Comparison of ENCODE assay signal across 15 cellular contexts in genomic region chr1:211324992-211325775, GRCh38. TPM values are rescaled to one million over a fixed set of nuclear protein-coding genes. Genes with fewer than 3 reads are reported as not detected.
DNase-seq lines count a peak whose midpoint lies in the region; ATAC-seq and TF ChIP-seq lines count a peak whose summit lies in the region.
"Had no signal": no experiment of that assay in that cellular context is flagged by ENCODE, and none has a peak within 500 bp of the region (broad histone marks: within the 10 kb centered on the region; RNA-seq: fewer than 3 reads in every experiment).

No MANE protein-coding gene starts in this region.

- H3K4me1 Mint-ChIP-seq in activated naive CD8-positive, alpha-beta T cell (ENCODE audit: low read depth) = peaks cover 76% of the 10 kb centered on the region
- H3K4me1 Mint-ChIP-seq in osteocyte (ENCODE audit: unreplicated experiment) = peaks cover 34% of the 10 kb centered on the region

- H3K4me1 ChIP-seq in Loucy (ENCODE audit: insufficient read depth, low read length, poor library complexity, severe bottlenecking) = peaks cover 50% of the 10 kb centered on the region

- H3K9ac ChIP-seq in Loucy (ENCODE audit: low read depth, low read length, poor library complexity, severe bottlenecking) = peak overlapping the region; percentile 95
- H3K9ac ChIP-seq: SK-N-SH had no signal

- no peaks in the 10 kb centered on the region for H3F3A ChIP-seq in Loucy (ENCODE audit: low read depth)

- peaks cover 46% of the 10 kb centered on the region for H3K79me2 ChIP-seq in Loucy (ENCODE audit: insufficient read depth, low read length)

- peaks cover 25% of the 10 kb centered on the region for H4K20me1 ChIP-seq in Loucy (ENCODE audit: insufficient read depth, low read length, poor library complexity, severe bottlenecking)

- H3K4me2 ChIP-seq in Loucy (ENCODE audit: low read depth, low read length, poor library complexity, severe bottlenecking) = peak overlapping the region; percentile 88

- no peak for ATAC-seq in HG03342 (IDR thresholded peaks at IDR 0.05; ENCODE audit: unreplicated experiment)
- ATAC-seq: GM12878 had no signal

- peak overlapping the region; percentile 92 for H3K4me3 Mint-ChIP-seq in activated naive CD8-positive, alpha-beta T cell
- H3K4me3 Mint-ChIP-seq in osteocyte (ENCODE audit: unreplicated experiment) = peak overlapping the region; percentile 78

- no peaks in the 10 kb centered on the region for H3K27me3 ChIP-seq in Loucy (ENCODE audit: insufficient read depth, low read length, poor library complexity, severe bottlenecking)
- H3K27me3 ChIP-seq: dorsolateral prefrontal cortex had no signal

- no peaks in the 10 kb centered on the region for H3K9me2 ChIP-seq in Loucy (replicated peaks; ENCODE audit: low read depth, low read length)
- H3K9me2 ChIP-seq: SK-N-SH had no signal

- DNase-seq in activated CD8-positive, alpha-beta memory T cell treated with anti-CD3 and anti-CD28 coated beads for 24 hours = peak; percentile 55
- no peak for DNase-seq in activated CD8-positive, alpha-beta memory T cell treated with anti-CD3 and anti-CD28 coated beads, Interleukin-2, amount 50 U/mL, for 4 hours
- DNase-seq in osteocyte (ENCODE audit: extremely low spot score, unreplicated experiment) = no peak
- no peak for DNase-seq in caudate nucleus (lab: John Stamatoyannopoulos, UW)
- no peak for DNase-seq in SIG-M5 (lab: John Stamatoyannopoulos, UW)
- DNase-seq: activated CD4-positive, alpha-beta T cell treated with anti-CD3 and anti-CD28 coated beads for 1 hour; dorsolateral prefrontal cortex; KBM-7; NCI-H187; SK-N-SH; stimulated activated CD4-positive, alpha-beta T cell treated with anti-CD3 and anti-CD28 coated beads, Interleukin-1b, Interleukin-23, amount 100 ng/mL, for 48 hours had no signal

- H3K27ac Mint-ChIP-seq in activated naive CD8-positive, alpha-beta T cell = peak overlapping the region; percentile 97
- peak overlapping the region; percentile 93 for H3K27ac Mint-ChIP-seq in osteocyte (ENCODE audit: unreplicated experiment)

- H3K4me3 ChIP-seq in Loucy (ENCODE audit: low read length, poor library complexity, severe bottlenecking) = peak overlapping the region; percentile 82
- H3K4me3 ChIP-seq: GM12878 had no signal

- H3K27me3 Mint-ChIP-seq in activated naive CD8-positive, alpha-beta T cell = no peaks in the 10 kb centered on the region
- H3K27me3 Mint-ChIP-seq in osteocyte (ENCODE audit: unreplicated experiment) = no peaks in the 10 kb centered on the region

- H3K9me3 Mint-ChIP-seq in activated naive CD8-positive, alpha-beta T cell (ENCODE audit: low read depth) = no peaks in the 10 kb centered on the region
- no peaks in the 10 kb centered on the region for H3K9me3 Mint-ChIP-seq in osteocyte (ENCODE audit: unreplicated experiment)

- no peak overlapping the region for H2AFZ ChIP-seq in Loucy (ENCODE audit: low read length)

- H3K36me3 ChIP-seq in Loucy (ENCODE audit: insufficient read depth, low read length) = no peaks in the 10 kb centered on the region

- H3K27ac ChIP-seq in caudate nucleus (ENCODE audit: low read depth, low read length) = no peak overlapping the region

- no peaks in the 10 kb centered on the region for H3K9me3 ChIP-seq in Loucy (ENCODE audit: insufficient read depth, low read depth, low read length)
- H3K9me3 ChIP-seq: SK-N-SH had no signal

- TF ChIP-seq CTCF in Loucy (conservative IDR thresholded peaks at IDR 0.05; ENCODE audit: low read length) = no peak; the same call in 1 of the 2 replicates
- no peak for TF ChIP-seq CTCF in osteocyte (IDR thresholded peaks at IDR 0.05)

- H3K36me3 Mint-ChIP-seq in activated naive CD8-positive, alpha-beta T cell = peaks cover 2% of the 10 kb centered on the region
- no peaks in the 10 kb centered on the region for H3K36me3 Mint-ChIP-seq in osteocyte (ENCODE audit: unreplicated experiment)

RNA-seq across cellular contexts. Expression of gene TRAF5, which starts 1.4 kb away (rescaled TPM):
- total RNA-seq in osteocyte = 44.8 and 45.2 TPM in 2 replicates
